11 cellular contexts compared by ENCODE assay signal in genomic region chr10:119222531-119222930, GRCh38. TPM values are rescaled to one million over a fixed set of nuclear protein-coding genes. Genes with fewer than 3 reads are reported as not detected.
DNase-seq lines count a peak whose midpoint lies in the region; ATAC-seq lines count a peak whose summit lies in the region.
"Had no signal": no experiment of that assay in that cellular context is flagged by ENCODE, and none has a peak within 500 bp of the region (broad histone marks: within the 10 kb centered on the region; RNA-seq: fewer than 3 reads in every experiment).

No MANE protein-coding gene starts in this region.

- no peaks in the 10 kb centered on the region for H3K9me3 Mint-ChIP-seq in activated naive CD8-positive, alpha-beta T cell treated with anti-CD3 and anti-CD28 coated beads, Interleukin-2, amount 50 U/mL, for 24 hours

- H3K4me3 Mint-ChIP-seq in activated naive CD8-positive, alpha-beta T cell treated with anti-CD3 and anti-CD28 coated beads, Interleukin-2, amount 50 U/mL, for 24 hours, result no peak overlapping the region

- no peaks in the 10 kb centered on the region for H3K27me3 ChIP-seq in right cardiac atrium (ENCODE audit: control insufficient read depth, insufficient read depth)
- H3K27me3 ChIP-seq in rectal smooth muscle tissue (ENCODE audit: control insufficient read depth, insufficient read depth, low read length), result no peaks in the 10 kb centered on the region
- H3K27me3 ChIP-seq: brain microvascular endothelial cell had no signal

- H3K27ac Mint-ChIP-seq in activated naive CD8-positive, alpha-beta T cell treated with anti-CD3 and anti-CD28 coated beads, Interleukin-2, amount 50 U/mL, for 24 hours, result peak overlapping the region; percentile 71

- 17% methylated on average over 10 of the region's 10 CpGs for WGBS in right cardiac atrium

- H3K4me3 ChIP-seq in right cardiac atrium (ENCODE audit: low read length), result no peak overlapping the region
- peak overlapping the region; percentile 22 for H3K4me3 ChIP-seq in rectal smooth muscle tissue (ENCODE audit: low read length)

- DNase-seq in AG20443 (ENCODE audit: low spot score) (peak; percentile 30), right cardiac atrium (peak in 2 of 3 donors; percentile 34 to 65), superior temporal gyrus (ENCODE audit: extremely low spot score) (no peak), NCI-H187 treated with DMSO at 0.1 percent for 48 hours (lab: John Stamatoyannopoulos, UW) (no peak)
- no peak for DNase-seq in activated naive CD8-positive, alpha-beta T cell treated with anti-CD3 and anti-CD28 coated beads, Interleukin-2, amount 50 U/mL, for 24 hours
- DNase-seq: activated CD8-positive, alpha-beta memory T cell treated with anti-CD3 and anti-CD28 coated beads, Interleukin-2, amount 50 U/mL, for 4 hours; brain microvascular endothelial cell; NCI-H1930 had no signal

- H3K27me3 Mint-ChIP-seq in activated naive CD8-positive, alpha-beta T cell treated with anti-CD3 and anti-CD28 coated beads, Interleukin-2, amount 50 U/mL, for 24 hours, result no peaks in the 10 kb centered on the region

- H3K4me1 ChIP-seq in right cardiac atrium (ENCODE audit: control insufficient read depth, insufficient read depth, low read length) (peaks cover 24% of the 10 kb centered on the region), rectal smooth muscle tissue (ENCODE audit: control insufficient read depth, insufficient read depth, low read length) (peaks cover 15% of the 10 kb centered on the region)

- ATAC-seq in activated naive CD8-positive, alpha-beta T cell treated with anti-CD3 and anti-CD28 coated beads, Interleukin-2, amount 50 U/mL, for 24 hours, result no peak
- ATAC-seq in right cardiac atrium, result peak; percentile 42 to 55
- ATAC-seq in GM21423 (IDR thresholded peaks at IDR 0.05; ENCODE audit: unreplicated experiment), result no peak
- no peak for ATAC-seq in GM19397 (IDR thresholded peaks at IDR 0.05; ENCODE audit: unreplicated experiment)

- intact Hi-C loops in right cardiac atrium (cut with DNase I), result no loop called here

- H3K36me3 Mint-ChIP-seq in activated naive CD8-positive, alpha-beta T cell treated with anti-CD3 and anti-CD28 coated beads, Interleukin-2, amount 50 U/mL, for 24 hours (ENCODE audit: low read depth), result no peaks in the 10 kb centered on the region

- H3K36me3 ChIP-seq in rectal smooth muscle tissue (ENCODE audit: control insufficient read depth, insufficient read depth, low read length), result no peaks in the 10 kb centered on the region
- H3K36me3 ChIP-seq: brain microvascular endothelial cell had no signal

- H3K9ac ChIP-seq in rectal smooth muscle tissue (ENCODE audit: low read length), result no peak overlapping the region

- H3K27ac ChIP-seq in right cardiac atrium (ENCODE audit: low read length), result peak overlapping the region; percentile 69
- peak overlapping the region; percentile 64 for H3K27ac ChIP-seq in rectal smooth muscle tissue (ENCODE audit: low read depth, low read length)
- H3K27ac ChIP-seq: brain microvascular endothelial cell had no signal

- no peaks in the 10 kb centered on the region for H3K9me3 ChIP-seq in right cardiac atrium (ENCODE audit: control insufficient read depth, low read length)

- peaks cover 29% of the 10 kb centered on the region for H3K4me1 Mint-ChIP-seq in activated naive CD8-positive, alpha-beta T cell treated with anti-CD3 and anti-CD28 coated beads, Interleukin-2, amount 50 U/mL, for 24 hours

RNA-seq across cellular contexts. Expression of gene GRK5, which starts 15.2 kb away (rescaled TPM):
- total RNA-seq in right cardiac atrium, result 10 to 100 TPM; 45.2 to 89.9 (median 60.7) TPM
- polyA plus RNA-seq in right cardiac atrium, result 31.3 TPM

RNA-seq across cellular contexts. Expression of gene PRDX3, which starts 43.9 kb away (rescaled TPM):
- total RNA-seq in right cardiac atrium, result 100 to 1,000 TPM; 163 to 198 (median 190) TPM
- polyA plus RNA-seq in right cardiac atrium, result 233 TPM

RNA-seq across cellular contexts. Expression of gene SFXN4, which starts 57.0 kb away (rescaled TPM):
- 10 to 100 TPM; 36.8 to 46.8 (median 41.0) TPM for total RNA-seq in right cardiac atrium
- 42.3 TPM for polyA plus RNA-seq in right cardiac atrium

Comparison
In these comparisons a context has a peak if more than half of its experiments do, and no peak if none do; other contexts are left out.
1. DNase-seq: peak in AG20443 (single experiment) and right cardiac atrium (2 of 3); none in activated naive CD8-positive, alpha-beta T cell treated with anti-CD3 and anti-CD28 coated beads, Interleukin-2, amount 50 U/mL, for 24 hours (single experiment), superior temporal gyrus (single experiment) and NCI-H187 treated with DMSO at 0.1 percent for 48 hours (single experiment).
2. ATAC-seq: peak in right cardiac atrium (2 of 2); none in activated naive CD8-positive, alpha-beta T cell treated with anti-CD3 and anti-CD28 coated beads, Interleukin-2, amount 50 U/mL, for 24 hours (single experiment), GM21423 (single experiment) and GM19397 (single experiment).